8 cellular contexts compared by ENCODE assay signal in the genomic region with DNA sequence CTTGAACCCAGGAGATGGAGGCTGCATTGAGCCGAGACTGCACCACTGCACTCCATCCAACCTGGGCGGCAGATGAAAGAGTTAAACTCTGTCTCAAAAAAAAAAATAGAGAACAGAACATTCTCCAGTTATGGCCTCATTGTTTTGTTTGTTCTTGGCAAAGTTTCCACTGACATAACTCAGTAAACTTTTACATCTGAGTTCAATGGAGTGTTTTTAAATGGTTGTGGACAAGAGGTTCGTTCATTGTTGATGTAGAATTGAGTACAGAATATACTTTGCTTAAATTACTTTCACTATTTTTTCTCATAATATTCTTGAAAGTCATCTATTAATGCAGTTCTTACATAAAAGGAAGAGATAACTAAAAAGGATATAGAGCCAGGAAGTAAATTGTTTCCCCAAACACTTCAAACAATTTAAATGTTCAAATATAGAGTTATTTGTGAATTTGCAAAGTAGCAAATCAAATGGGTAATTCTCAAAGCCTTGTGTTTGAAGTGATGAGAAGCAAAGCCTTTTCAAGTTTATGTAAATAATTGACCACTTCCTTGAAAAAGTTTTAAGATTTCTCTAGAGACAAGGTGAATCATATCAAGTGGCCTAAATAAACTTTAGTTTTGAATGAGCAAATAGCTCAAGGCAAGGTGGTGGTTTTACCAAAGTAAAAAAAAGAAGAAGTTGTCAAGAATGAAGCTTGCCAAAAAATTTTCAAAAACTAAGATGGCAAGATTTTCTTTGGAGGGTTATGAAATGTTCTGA. TPM values are rescaled to one million over a fixed set of nuclear protein-coding genes. Genes with fewer than 3 reads are reported as not detected.
DNase-seq lines count a peak whose midpoint lies in the region; ATAC-seq and TF ChIP-seq lines count a peak whose summit lies in the region.

No MANE protein-coding gene starts in this region.

- H3K27me3 ChIP-seq in psoas muscle (ENCODE audit: insufficient read depth in 3 of 3, low read length in 2 of 3), result no peaks in the 10 kb centered on the region

- H3K9me3 Mint-ChIP-seq in type B pancreatic cell, result peaks cover 4% of the 10 kb centered on the region

- WGBS in psoas muscle, 3 donors, result 38 to 56% (median 39%) methylated on average over 3 of the region's 3 CpGs

- DNase-seq in dedifferentiated amniotic fluid mesenchymal stem cell (ENCODE audit: extremely low spot score), result peak; percentile 66
- DNase-seq in psoas muscle, result no peak
- no peak for DNase-seq in A172 (ENCODE audit: low spot score)
- no peak for DNase-seq in type B pancreatic cell (ENCODE audit: extremely low spot score, unreplicated experiment)

- H3K36me3 ChIP-seq in psoas muscle (ENCODE audit: insufficient read depth in 1 of 2, low read depth in 1 of 2), result no peaks in the 10 kb centered on the region

- no peaks in the 10 kb centered on the region for H3K9me3 ChIP-seq in psoas muscle

- H3K4me1 ChIP-seq in psoas muscle, result peaks cover 3% of the 10 kb centered on the region

- H3K4me3 ChIP-seq in psoas muscle, result no peak overlapping the region

- intact Hi-C loops in psoas muscle (cut with DNase I), result no loop called here

- no peaks in the 10 kb centered on the region for H3K27me3 Mint-ChIP-seq in type B pancreatic cell

- TF ChIP-seq CTCF in psoas muscle (IDR thresholded peaks at IDR 0.05) (no peak), type B pancreatic cell (conservative IDR thresholded peaks at IDR 0.05) (no peak)

- peaks cover 5% of the 10 kb centered on the region for H3K4me1 Mint-ChIP-seq in type B pancreatic cell (ENCODE audit: unreplicated experiment)

- peak overlapping the region; percentile 36 for H3K27ac ChIP-seq in psoas muscle

- no peaks in the 10 kb centered on the region for H3K36me3 Mint-ChIP-seq in type B pancreatic cell

- no peak for TF ChIP-seq POLR2A in GM18505 (IDR thresholded peaks at IDR 0.05; ENCODE audit: borderline replicate concordance, extremely low read depth, insufficient read depth, insufficient read length)

- ATAC-seq in GM18505 (IDR thresholded peaks at IDR 0.05; ENCODE audit: unreplicated experiment) (peak; percentile 67), HG03571 (IDR thresholded peaks at IDR 0.05; ENCODE audit: unreplicated experiment) (peak; percentile 80), psoas muscle (peak in 1 of 4 donors; percentile 60), HG02588 (IDR thresholded peaks at IDR 0.05; ENCODE audit: unreplicated experiment) (no peak), GM21529 (IDR thresholded peaks at IDR 0.05; ENCODE audit: unreplicated experiment) (no peak)

- no peak overlapping the region for H3K4me3 Mint-ChIP-seq in type B pancreatic cell

- H3K27ac Mint-ChIP-seq in type B pancreatic cell, result no peak overlapping the region

RNA-seq across cellular contexts. Expression of a gene that starts 42.4 kb away (rescaled TPM):
- total RNA-seq in psoas muscle (10 to 100 TPM; 36.9 to 72.2 (median 51.6) TPM), type B pancreatic cell (ENCODE audit: low replicate concordance) (28.4 and 35.5 TPM in 2 replicates)
- polyA plus RNA-seq in psoas muscle, result 100 to 1,000 TPM in 1 of 3 donors, 10 to 100 TPM in 2; 43.1 to 122 (median 50.7) TPM
- total RNA-seq in A172 (2014; rRNA removed; shearing (Covaris generic)), result 31.9 and 34.6 TPM in 2 replicates

Comparison
In these comparisons a context has a peak if more than half of its experiments do, and no peak if none do; other contexts are left out.
1. ATAC-seq: peak in GM18505 (single experiment) and HG03571 (single experiment); none in HG02588 (single experiment) and GM21529 (single experiment).